8 cellular contexts compared by ENCODE assay signal in the genomic region with DNA sequence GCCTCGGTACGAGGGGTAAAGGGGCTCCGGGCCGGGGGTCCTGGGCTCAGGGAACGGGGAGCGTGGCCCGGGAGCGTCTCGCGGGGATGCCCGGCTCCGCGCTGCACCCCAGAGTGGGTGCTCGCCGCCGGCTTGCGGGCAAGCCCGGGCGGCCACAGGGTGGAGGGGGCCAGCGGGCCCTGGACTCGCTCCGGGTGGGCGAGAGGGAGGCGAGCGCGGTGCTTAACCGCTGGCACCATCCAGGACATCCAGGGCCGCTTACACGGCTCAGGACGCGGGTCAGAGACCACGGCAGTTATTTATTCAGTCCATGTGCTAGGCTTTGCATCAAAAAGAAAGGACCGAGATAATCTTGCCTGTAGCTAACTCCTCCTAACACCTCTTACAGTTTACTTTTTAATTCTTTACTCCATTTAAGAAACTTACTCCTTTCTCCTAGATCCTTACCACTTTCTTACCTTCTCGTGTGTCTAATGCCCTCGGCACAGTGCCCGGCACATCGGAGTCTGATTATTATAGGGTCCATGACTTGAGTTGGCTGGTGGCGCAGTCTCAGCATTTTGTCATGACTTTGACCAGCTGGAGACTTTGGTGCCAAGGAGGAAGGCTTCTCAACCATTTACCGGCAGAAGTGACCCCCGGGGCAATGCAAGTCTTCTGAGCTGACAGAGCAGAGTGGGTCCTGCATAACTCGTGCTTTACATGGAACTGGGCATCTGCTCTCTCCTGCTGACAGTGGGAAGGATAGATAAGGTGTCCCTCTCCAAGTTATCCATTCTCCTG. TPM values are rescaled to one million over a fixed set of nuclear protein-coding genes. Genes with fewer than 3 reads are reported as not detected.
DNase-seq lines count a peak whose midpoint lies in the region; ATAC-seq and TF ChIP-seq lines count a peak whose summit lies in the region.

No MANE protein-coding gene starts in this region.

- peak; percentile 68 for TF ChIP-seq POLR2A in GM15510 (IDR thresholded peaks at IDR 0.05; ENCODE audit: borderline replicate concordance, extremely low read depth, insufficient read length)

- DNase-seq in RPMI7951 (ENCODE audit: low read depth) (peak; percentile 57), epithelial cell of prostate (ENCODE audit: low read depth, low spot score) (no peak), NCI-H1930 (lab: John Stamatoyannopoulos, UW) (no peak), NCI-H187 treated with DMSO at 0.1 percent for 48 hours (lab: John Stamatoyannopoulos, UW) (no peak)
- no peak for DNase-seq in stimulated activated CD4-positive, alpha-beta T cell treated with anti-CD3 and anti-CD28 coated beads, Interleukin-2, amount 100 ng/mL, for 24 hours

- H3K27ac Mint-ChIP-seq in nephron, result peak overlapping the region; percentile 67 to 88 (median 87)

- H3K36me3 Mint-ChIP-seq in nephron (ENCODE audit: low read depth), result peaks cover 7% of the 10 kb centered on the region

- peak; percentile 41 for ATAC-seq in HG02588 (IDR thresholded peaks at IDR 0.05; ENCODE audit: unreplicated experiment)

- H3K9me3 Mint-ChIP-seq in nephron, result no peaks in the 10 kb centered on the region

- no peak for TF ChIP-seq CTCF in nephron (IDR thresholded peaks at IDR 0.05; ENCODE audit: unreplicated experiment in 3 of 3)

- peak overlapping the region; percentile 94 for H3K27ac ChIP-seq in epithelial cell of prostate

- H3K27me3 Mint-ChIP-seq in nephron (ENCODE audit: low read depth), result peaks cover 13% of the 10 kb centered on the region

- peak overlapping the region; percentile 92 to 98 (median 96) for H3K4me3 Mint-ChIP-seq in nephron

- H3K4me1 Mint-ChIP-seq in nephron, result peaks cover 12% of the 10 kb centered on the region

RNA-seq across cellular contexts. Expression of a gene that starts 0.4 kb away (rescaled TPM):
- 43.9 and 63.6 TPM in 2 replicates for total RNA-seq in RPMI7951 (2014; rRNA removed; shearing (Covaris generic))
